13 cellular contexts compared by ENCODE assay signal in the genomic region with DNA sequence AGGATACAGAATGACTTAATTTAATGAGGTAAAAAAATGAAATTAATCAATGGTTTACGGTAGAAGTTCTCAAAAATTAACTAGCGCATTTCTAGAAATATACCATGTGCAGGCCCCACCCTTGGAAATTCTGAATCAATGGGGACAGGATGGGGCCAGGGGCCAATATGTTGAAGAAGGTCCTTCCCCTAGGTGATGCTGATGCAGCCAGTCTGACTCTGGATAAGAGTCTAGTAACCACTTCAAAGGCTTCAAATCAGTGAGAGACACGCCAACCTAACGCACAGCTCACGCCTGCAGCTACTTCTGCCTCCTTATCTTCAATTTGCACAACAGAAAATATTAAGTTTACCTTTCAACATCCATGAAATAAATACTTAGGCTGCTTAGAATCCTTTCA. TPM values are rescaled to one million over a fixed set of nuclear protein-coding genes. Genes with fewer than 3 reads are reported as not detected.
A peak's percentile ranks its signal among the peaks of the same experiment; 100 is the strongest.
DNase-seq lines count a peak whose midpoint lies in the region; TF ChIP-seq lines count a peak whose summit lies in the region.
"Had no signal": no experiment of that assay in that cellular context is flagged by ENCODE, and none has a peak within 500 bp of the region (broad histone marks: within the 10 kb centered on the region; RNA-seq: fewer than 3 reads in every experiment).

No MANE protein-coding gene starts in this region.

- TF ChIP-seq CTCF in BE2C (IDR thresholded peaks at IDR 0.05; ENCODE audit: low read depth, low read length): no peak

- H3K27me3 ChIP-seq in BE2C: no peaks in the 10 kb centered on the region
- H3K27me3 ChIP-seq: breast epithelium had no signal

- no peak overlapping the region for H3K4me3 ChIP-seq in BE2C (ENCODE audit: low read depth, low read length)
- H3K4me3 ChIP-seq: breast epithelium, GM12878 had no signal

- H3K36me3 ChIP-seq in BE2C: peaks cover 59% of the 10 kb centered on the region
- H3K36me3 ChIP-seq: breast epithelium had no signal

- H3K4me1 ChIP-seq in BE2C: no peaks in the 10 kb centered on the region
- H3K4me1 ChIP-seq: breast epithelium had no signal

- DNase-seq in T-helper 9 cell (peak; percentile 15), activated T-cell treated with anti-CD3 and anti-CD28 coated beads for 4 hours (peak; percentile 32), NCI-H345 treated with DMSO at 0.1 percent for 48 hours (lab: John Stamatoyannopoulos, UW; ENCODE audit: unreplicated experiment) (no peak), BE2C (no peak), NCI-H2227 (lab: John Stamatoyannopoulos, UW; ENCODE audit: unreplicated experiment) (no peak), HT-29 (ENCODE audit: low spot score) (no peak)
- DNase-seq in central memory CD4-positive, alpha-beta T cell: peak; percentile 67
- peak; percentile 31 to 63 (median 61) for DNase-seq in stimulated activated CD4-positive, alpha-beta T cell treated with anti-CD3 and anti-CD28 coated beads, TNF-alpha, amount 100 ng/mL, for 24 hours (ENCODE audit: low read depth in 3 of 3)
- DNase-seq: endodermal cell, NCI-H1048, NCI-H510A treated with DMSO at 0.1 percent for 48 hours had no signal

- H3K9me3 ChIP-seq in BE2C: no peaks in the 10 kb centered on the region
- H3K9me3 ChIP-seq: breast epithelium had no signal

RNA-seq across cellular contexts. Expression of a gene that starts 14.9 kb away (rescaled TPM):
- polyA plus RNA-seq in BE2C (2012; ENCODE audit: insufficient read depth, insufficient read length, low read depth): 19.4 TPM
- 9.8 and 15.3 TPM in 2 replicates for total RNA-seq in HT-29 (2014; rRNA removed; shearing (Covaris generic))

RNA-seq across cellular contexts. Expression of a gene that starts 17.9 kb away (rescaled TPM):
- polyA plus RNA-seq in BE2C (2012; ENCODE audit: insufficient read depth, insufficient read length, low read depth): 10.9 TPM
- total RNA-seq in HT-29 (2014; rRNA removed; shearing (Covaris generic)): 21.5 and 30.5 TPM in 2 replicates

Comparison
In these comparisons a context has a peak if more than half of its experiments do, and no peak if none do; other contexts are left out.
1. DNase-seq: peak in T-helper 9 cell (single experiment), activated T-cell treated with anti-CD3 and anti-CD28 coated beads for 4 hours (single experiment), central memory CD4-positive, alpha-beta T cell (single experiment) and stimulated activated CD4-positive, alpha-beta T cell treated with anti-CD3 and anti-CD28 coated beads, TNF-alpha, amount 100 ng/mL, for 24 hours (3 of 3); none in NCI-H345 treated with DMSO at 0.1 percent for 48 hours (single experiment), BE2C (single experiment), NCI-H2227 (single experiment) and HT-29 (single experiment).